Comparison of ENCODE assay signal across 1 cellular context in the genomic region with DNA sequence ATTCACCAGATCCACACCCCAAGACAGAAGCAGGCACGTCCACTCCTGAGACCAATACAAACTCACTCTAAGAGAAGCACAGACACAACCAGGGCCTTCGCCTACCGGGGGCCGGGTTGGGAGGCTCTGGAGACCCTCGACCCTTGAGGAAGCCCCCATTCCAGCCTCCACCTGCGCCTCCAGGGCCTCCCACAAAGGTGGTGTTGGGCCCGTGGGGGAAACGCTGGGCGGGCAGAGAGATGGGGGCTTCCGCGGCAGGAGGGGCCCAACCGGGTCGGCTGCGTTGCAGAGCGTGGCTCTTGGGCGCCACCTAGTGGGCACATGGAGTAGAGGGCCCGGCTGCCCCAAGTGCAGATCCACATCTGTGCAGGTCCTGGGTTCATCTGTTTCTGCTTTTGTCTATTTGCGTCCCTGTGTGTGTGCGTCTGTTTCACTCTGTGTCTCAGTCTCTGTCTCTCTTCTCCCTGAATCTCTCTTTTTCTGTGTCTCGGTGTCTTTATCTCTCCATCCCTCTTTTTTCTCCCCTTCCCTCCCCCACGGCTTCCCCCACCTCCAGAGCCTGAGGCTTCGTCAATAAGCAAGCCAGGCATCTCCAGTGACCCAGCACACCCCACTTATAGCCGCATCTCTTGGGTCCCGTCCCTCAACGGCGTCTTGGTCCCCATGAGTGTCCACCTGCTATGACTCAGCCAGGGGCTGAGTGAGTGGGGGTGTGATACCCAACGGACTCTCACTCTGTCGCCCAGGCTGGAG.
TF ChIP-seq lines count a peak whose summit lies in the region.

No MANE protein-coding gene starts in this region.

TF ChIP-seq in K562, 482 proteins besides CTCF, POLR2A, EP300 and RAD21 (continued from another document):
- TF ChIP-seq TRIM25 (IDR thresholded peaks at IDR 0.05; ENCODE audit: borderline replicate concordance) (no peak), CREB3 (tag; conservative IDR thresholded peaks at IDR 0.05; ENCODE audit: low read depth) (no peak), CC2D1A (IDR thresholded peaks at IDR 0.05) (no peak; the same call in 1 of the 2 replicates), MYC (IDR thresholded peaks at IDR 0.05; ENCODE audit: low read depth, low read length) (peak; percentile 33; the same call in 1 of the 2 replicates), MYC (CRISPR knock-in tag; IDR thresholded peaks at IDR 0.05; ENCODE audit: borderline replicate concordance, low read depth) (no peak), ARHGAP35 (IDR thresholded peaks at IDR 0.05; ENCODE audit: partially characterized antibody) (no peak), NKRF (IDR thresholded peaks at IDR 0.05; ENCODE audit: borderline replicate concordance) (no peak), L3MBTL2 (IDR thresholded peaks at IDR 0.05) (no peak), TARDBP (IDR thresholded peaks at IDR 0.05) (no peak), HNRNPL (IDR thresholded peaks at IDR 0.05; ENCODE audit: low read depth, low read length) (no peak), E2F3 (CRISPR knock-in tag; IDR thresholded peaks at IDR 0.05) (no peak), ZNF707 (CRISPR knock-in tag; conservative IDR thresholded peaks at IDR 0.05) (no peak), CEBPB (tag; IDR thresholded peaks at IDR 0.05) (no peak), RB1 (IDR thresholded peaks at IDR 0.05; ENCODE audit: low read depth) (peak; percentile 72), ZNF121 (CRISPR knock-in tag; conservative IDR thresholded peaks at IDR 0.05) (no peak), SMAD2 (IDR thresholded peaks at IDR 0.05; ENCODE audit: low read depth, low read length) (no peak), PHB (CRISPR knock-in tag; IDR thresholded peaks at IDR 0.05) (no peak)
- TF ChIP-seq, protein P1, sequence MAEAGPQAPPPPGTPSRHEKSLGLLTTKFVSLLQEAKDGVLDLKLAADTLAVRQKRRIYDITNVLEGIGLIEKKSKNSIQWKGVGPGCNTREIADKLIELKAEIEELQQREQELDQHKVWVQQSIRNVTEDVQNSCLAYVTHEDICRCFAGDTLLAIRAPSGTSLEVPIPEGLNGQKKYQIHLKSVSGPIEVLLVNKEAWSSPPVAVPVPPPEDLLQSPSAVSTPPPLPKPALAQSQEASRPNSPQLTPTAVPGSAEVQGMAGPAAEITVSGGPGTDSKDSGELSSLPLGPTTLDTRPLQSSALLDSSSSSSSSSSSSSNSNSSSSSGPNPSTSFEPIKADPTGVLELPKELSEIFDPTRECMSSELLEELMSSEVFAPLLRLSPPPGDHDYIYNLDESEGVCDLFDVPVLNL (CRISPR knock-in tag; IDR thresholded peaks at IDR 0.05; ENCODE audit: low read depth), result peak; percentile 55; the same call in 1 of the 2 replicates
